ENCODE assay signal across 15 cellular contexts in genomic region chr20:59816146-59816743, GRCh38.
DNase-seq lines count a peak whose midpoint lies in the region; ATAC-seq and TF ChIP-seq lines count a peak whose summit lies in the region.
"Had no signal": no experiment of that assay in that cellular context is flagged by ENCODE, and none has a peak within 500 bp of the region (broad histone marks: within the 10 kb centered on the region; RNA-seq: fewer than 3 reads in every experiment).

No MANE protein-coding gene starts in this region.

- no peak for TF ChIP-seq POLR2A in esophagus muscularis mucosa (IDR thresholded peaks at IDR 0.05; ENCODE audit: low read depth)

- no peak overlapping the region for H3K4me2 ChIP-seq in SK-N-SH
- H3K4me2 ChIP-seq: A549 had no signal

- DNase-seq in D341Med (ENCODE audit: low spot score), result peak; percentile 2
- peak; percentile 11 for DNase-seq in H7
- DNase-seq in esophagus muscularis mucosa (ENCODE audit: extremely low spot score), result peak; percentile 80
- DNase-seq in mucosa of descending colon, result no peak
- DNase-seq in central memory CD4-positive, alpha-beta T cell, result no peak
- no peak for DNase-seq in SK-N-SH
- DNase-seq: CD8-positive, alpha-beta T cell; COR-L47; DMS53; GF-D8; GOT3; HCEC 1CT; HFFc6 had no signal

- H3K27ac ChIP-seq in esophagus muscularis mucosa (replicated peaks in 1 of 4) (no peak overlapping the region), SK-N-SH (ENCODE audit: low read depth in 2 of 2, low read length in 1 of 2) (no peak overlapping the region)
- H3K27ac ChIP-seq: A549 had no signal

- no peak for TF ChIP-seq RAD21 in SK-N-SH (IDR thresholded peaks at IDR 0.05; ENCODE audit: low read length)

- intact Hi-C loops in esophagus muscularis mucosa (cut with DNase I), result no loop called here
- intact Hi-C loops in mucosa of descending colon (cut with DNase I, micrococcal nuclease), result no loop called here

- no peaks in the 10 kb centered on the region for H3K36me3 ChIP-seq in H7 (replicated peaks; ENCODE audit: control insufficient read depth, insufficient read depth, low read length)
- no peaks in the 10 kb centered on the region for H3K36me3 ChIP-seq in esophagus muscularis mucosa
- H3K36me3 ChIP-seq in mucosa of descending colon (ENCODE audit: low read depth), result no peaks in the 10 kb centered on the region
- H3K36me3 ChIP-seq in SK-N-SH (replicated peaks in 1 of 2; ENCODE audit: control insufficient read depth in 1 of 2, insufficient read depth in 2 of 2, low read length in 1 of 2), result no peaks in the 10 kb centered on the region

- WGBS in esophagus muscularis mucosa, result 92% methylated on average over 4 of the region's 4 CpGs
- WGBS in SK-N-SH (ENCODE audit: low lambda C conversion rate), result 15% methylated on average over 4 of the region's 4 CpGs

- H3K79me2 ChIP-seq in SK-N-SH (ENCODE audit: insufficient read depth), result no peaks in the 10 kb centered on the region

- H3K27me3 ChIP-seq in H7 (ENCODE audit: control insufficient read depth, insufficient read depth, low read length) (no peaks in the 10 kb centered on the region), esophagus muscularis mucosa (no peaks in the 10 kb centered on the region), SK-N-SH (ENCODE audit: insufficient read depth) (no peaks in the 10 kb centered on the region)

- H3K9me3 ChIP-seq in esophagus muscularis mucosa (no peaks in the 10 kb centered on the region), mucosa of descending colon (no peaks in the 10 kb centered on the region), SK-N-SH (no peaks in the 10 kb centered on the region)
- H3K9me3 ChIP-seq: A549 had no signal

- ATAC-seq in mucosa of descending colon (peak; percentile 24), GM18502 (IDR thresholded peaks at IDR 0.05; ENCODE audit: poor library complexity, unreplicated experiment) (no peak)
- ATAC-seq: A549; CD8-positive, alpha-beta T cell had no signal

- no peak for TF ChIP-seq CTCF in esophagus muscularis mucosa (IDR thresholded peaks at IDR 0.05)
- TF ChIP-seq CTCF in mucosa of descending colon (IDR thresholded peaks at IDR 0.05), result no peak
- TF ChIP-seq CTCF in SK-N-SH (IDR thresholded peaks at IDR 0.05), result no peak

- no peak overlapping the region for H3K4me3 ChIP-seq in H7 (ENCODE audit: insufficient read depth, low read depth, low read length)
- no peak overlapping the region for H3K4me3 ChIP-seq in esophagus muscularis mucosa
- H3K4me3 ChIP-seq in mucosa of descending colon, result no peak overlapping the region
- no peak overlapping the region for H3K4me3 ChIP-seq in SK-N-SH (ENCODE audit: low read depth in 2 of 2, low read length in 1 of 2)
- H3K4me3 ChIP-seq: A549 had no signal

- no peak for TF ChIP-seq EP300 in esophagus muscularis mucosa (IDR thresholded peaks at IDR 0.05)
- TF ChIP-seq EP300 in SK-N-SH (IDR thresholded peaks at IDR 0.05; ENCODE audit: borderline replicate concordance in 1 of 2, low read depth in 1 of 2, low read length in 1 of 2), result no peak

- CTCF ChIA-PET in SK-N-SH (lab: Yijun Ruan, JAX), result no interaction called here

- POLR2A ChIA-PET in SK-N-SH (lab: Yijun Ruan, JAX), result no interaction called here

- H3K4me1 ChIP-seq in esophagus muscularis mucosa, result peaks cover 4 to 12% (median 10%) of the 10 kb centered on the region in 4 donors
- no peaks in the 10 kb centered on the region for H3K4me1 ChIP-seq in mucosa of descending colon (ENCODE audit: low read depth)
- peaks cover 0 to 2% of the 10 kb centered on the region in 2 experiments; a peak in 1 of 4 replicates for H3K4me1 ChIP-seq in SK-N-SH (ENCODE audit: control insufficient read depth in 1 of 2, insufficient read depth in 2 of 2, low read depth in 1 of 2, low read length in 1 of 2)
- H3K4me1 ChIP-seq: A549 had no signal

- no peaks in the 10 kb centered on the region for H3K9me2 ChIP-seq in SK-N-SH

- no peaks in the 10 kb centered on the region for H3F3A ChIP-seq in SK-N-SH (replicated peaks; ENCODE audit: insufficient read depth)

- no peak overlapping the region for H3K9ac ChIP-seq in SK-N-SH

- no peak overlapping the region for H2AFZ ChIP-seq in SK-N-SH (ENCODE audit: low read depth)

- H4K20me1 ChIP-seq in SK-N-SH (ENCODE audit: insufficient read depth), result no peaks in the 10 kb centered on the region

TF ChIP-seq in SK-N-SH, 30 proteins besides CTCF, POLR2A, EP300 and RAD21:
- TF ChIP-seq TAF1 (IDR thresholded peaks at IDR 0.05; ENCODE audit: borderline replicate concordance, low read depth, low read length), result no peak
- no peak for TF ChIP-seq FOSL2 (IDR thresholded peaks at IDR 0.05; ENCODE audit: borderline replicate concordance, low read depth)
- no peak for TF ChIP-seq MXI1 (IDR thresholded peaks at IDR 0.05; ENCODE audit: low read depth, low read length)
- no peak for TF ChIP-seq USF1 (IDR thresholded peaks at IDR 0.05; ENCODE audit: borderline replicate concordance, low read depth)
- no peak for TF ChIP-seq CHD2 (IDR thresholded peaks at IDR 0.05; ENCODE audit: low read length, partially characterized antibody)
- no peak for TF ChIP-seq SMC3 (IDR thresholded peaks at IDR 0.05; ENCODE audit: low read depth, low read length)
- TF ChIP-seq PBX3 (IDR thresholded peaks at IDR 0.05), result no peak
- TF ChIP-seq MEF2A (IDR thresholded peaks at IDR 0.05; ENCODE audit: borderline replicate concordance, low read depth), result no peak
- no peak for TF ChIP-seq POLR2AphosphoS5 (IDR thresholded peaks at IDR 0.05; ENCODE audit: low read depth, low read length)
TF ChIP-seq in SK-N-SH: peak in this region for 0.

Comparison
In these comparisons a context has a peak if more than half of its experiments do, and no peak if none do; other contexts are left out.
1. DNase-seq: peak in D341Med (single experiment), H7 (single experiment) and esophagus muscularis mucosa (single experiment); none in mucosa of descending colon (0 of 3), central memory CD4-positive, alpha-beta T cell (single experiment) and SK-N-SH (single experiment).